In the genomic region with DNA sequence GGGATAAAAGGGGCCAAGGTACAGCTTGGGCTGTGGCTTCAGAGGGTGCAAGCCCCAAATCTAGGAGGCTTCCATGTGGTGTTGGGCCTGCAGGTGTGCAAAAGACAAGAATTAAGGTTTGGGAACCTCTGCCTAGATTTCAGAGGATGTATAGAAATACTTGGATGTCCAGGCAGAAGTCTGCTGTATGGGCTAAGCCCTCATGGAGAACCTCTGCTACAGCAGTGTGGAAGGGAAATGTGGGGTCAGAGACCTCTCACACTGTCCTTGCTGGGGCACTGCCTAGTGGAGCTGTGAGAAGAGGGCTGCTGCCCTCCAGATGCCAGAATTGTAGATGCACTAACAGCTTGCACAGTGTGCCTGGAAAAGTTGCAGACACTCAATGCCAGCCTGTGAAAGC, we compare ENCODE assay signal across 19 cellular contexts.
DNase-seq lines count a peak whose midpoint lies in the region; ATAC-seq and TF ChIP-seq lines count a peak whose summit lies in the region.
"Had no signal": no experiment of that assay in that cellular context is flagged by ENCODE, and none has a peak within 500 bp of the region (broad histone marks: within the 10 kb centered on the region; RNA-seq: fewer than 3 reads in every experiment).

No MANE protein-coding gene starts in this region.

- H4K8ac ChIP-seq in mesendoderm (ENCODE audit: low read depth, low read length): no peak overlapping the region

- H4K20me1 ChIP-seq in OCI-LY7 (ENCODE audit: insufficient read depth, low read length): no peaks in the 10 kb centered on the region
- H4K20me1 ChIP-seq: BLaER1 treated with 17β-estradiol and CSF1 and Interleukin-3, amounts not matched to agents 10 nM and 100 nM had no signal

- no peak overlapping the region for H3K4me2 ChIP-seq in OCI-LY7 (ENCODE audit: low read length)
- H3K4me2 ChIP-seq in mesendoderm (ENCODE audit: low read length): no peak overlapping the region
- H3K4me2 ChIP-seq: A549; BLaER1 treated with 17β-estradiol and CSF1 and Interleukin-3, amounts not matched to agents 10 nM and 100 nM had no signal

- H2BK120ac ChIP-seq in mesendoderm (ENCODE audit: low read depth, low read length): no peak overlapping the region

- H3K9ac ChIP-seq in mesendoderm (ENCODE audit: low read length): no peak overlapping the region
- H3K9ac ChIP-seq: BLaER1 treated with 17β-estradiol and CSF1 and Interleukin-3, amounts not matched to agents 10 nM and 100 nM had no signal

- H3K4me1 ChIP-seq in HEK293 (ENCODE audit: control insufficient read depth, insufficient read depth, low read length) (no peaks in the 10 kb centered on the region), OCI-LY7 (ENCODE audit: insufficient read depth, low read length, poor library complexity, severe bottlenecking) (no peaks in the 10 kb centered on the region), mesendoderm (ENCODE audit: control insufficient read depth, low read depth, low read length) (no peaks in the 10 kb centered on the region), prostate gland (replicated peaks) (no peaks in the 10 kb centered on the region)
- H3K4me1 ChIP-seq: A549, BE2C, HAP-1 had no signal

- no peaks in the 10 kb centered on the region for H3K79me1 ChIP-seq in mesendoderm (ENCODE audit: low read length)

- H3K4ac ChIP-seq in mesendoderm (ENCODE audit: low read depth, low read length): no peak overlapping the region

- no peaks in the 10 kb centered on the region for H3K27me3 ChIP-seq in mesendoderm (ENCODE audit: insufficient read depth, low read length, poor library complexity)
- H3K27me3 ChIP-seq in prostate gland (replicated peaks; ENCODE audit: insufficient read depth): no peaks in the 10 kb centered on the region
- H3K27me3 ChIP-seq: BE2C; BLaER1 treated with 17β-estradiol and CSF1 and Interleukin-3, amounts not matched to agents 10 nM and 100 nM had no signal

- TF ChIP-seq POLR2A in prostate gland (IDR thresholded peaks at IDR 0.05): no peak

- CTCF ChIA-PET in HEK293 (lab: Yijun Ruan, JAX) (no interaction called here), OCI-LY7 (lab: Charles Lee; ENCODE audit: unreplicated experiment) (no interaction called here)

- H2AK5ac ChIP-seq in mesendoderm (ENCODE audit: low read length): no peak overlapping the region

- H3K9me3 ChIP-seq in HEK293 (ENCODE audit: control insufficient read depth, insufficient read depth, low read depth, low read length) (no peaks in the 10 kb centered on the region), OCI-LY7 (ENCODE audit: low read length) (peaks cover 27% of the 10 kb centered on the region; the same call in 1 of the 2 replicates), prostate gland (no peaks in the 10 kb centered on the region)
- H3K9me3 ChIP-seq: BE2C, HAP-1 had no signal

- intact Hi-C loops in OCI-LY7 (cut with micrococcal nuclease; ENCODE audit: unreplicated experiment): no loop called here
- intact Hi-C loops in prostate gland (cut with DNase I): no loop called here

- no peak overlapping the region for H2AFZ ChIP-seq in OCI-LY7 (ENCODE audit: low read length)

- no peak overlapping the region for H2BK15ac ChIP-seq in mesendoderm (replicated peaks; ENCODE audit: low read depth)

- no peak overlapping the region for H2BK5ac ChIP-seq in mesendoderm (ENCODE audit: low read length)

- no peaks in the 10 kb centered on the region for H3K36me3 ChIP-seq in HEK293 (ENCODE audit: control insufficient read depth in 2 of 2, insufficient read depth in 1 of 2, low read length in 2 of 2)
- no peaks in the 10 kb centered on the region for H3K36me3 ChIP-seq in OCI-LY7 (ENCODE audit: insufficient read depth, low read length)
- H3K36me3 ChIP-seq in mesendoderm (ENCODE audit: control insufficient read depth, insufficient read depth, low read length): no peaks in the 10 kb centered on the region
- no peaks in the 10 kb centered on the region for H3K36me3 ChIP-seq in prostate gland
- H3K36me3 ChIP-seq: BE2C, HAP-1 had no signal

- H3K18ac ChIP-seq in mesendoderm (ENCODE audit: low read length): no peak overlapping the region

- TF ChIP-seq CTCF in HEK293 (tag by site-specific recombination; IDR thresholded peaks at IDR 0.05): no peak
- no peak for TF ChIP-seq CTCF in OCI-LY7 (conservative IDR thresholded peaks at IDR 0.05; ENCODE audit: low read length)
- no peak for TF ChIP-seq CTCF in prostate gland (IDR thresholded peaks at IDR 0.05)

- no peak overlapping the region for H3K56ac ChIP-seq in mesendoderm (ENCODE audit: low read length)

- H3K27ac ChIP-seq in HEK293 (ENCODE audit: extremely low read depth, low read depth, low read length) (no peak overlapping the region), OCI-LY7 (ENCODE audit: low read depth, low read length, poor library complexity, severe bottlenecking) (no peak overlapping the region), mesendoderm (ENCODE audit: low read depth, low read length) (no peak overlapping the region), prostate gland (no peak overlapping the region)
- H3K27ac ChIP-seq: A549; BLaER1 treated with 17β-estradiol and CSF1 and Interleukin-3, amounts not matched to agents 10 nM and 100 nM had no signal

- no peak for ATAC-seq in HG03159 (IDR thresholded peaks at IDR 0.05; ENCODE audit: unreplicated experiment)
- ATAC-seq: A549 had no signal

- H4K5ac ChIP-seq in mesendoderm (ENCODE audit: low read length): no peak overlapping the region

- BruUV-seq in OCI-LY7 (replicated peaks; lab: Mats Ljungman, UMichigan): no TSS peak

- no peaks in the 10 kb centered on the region for H3K9me2 ChIP-seq in OCI-LY7 (ENCODE audit: insufficient read depth, low read length)

- H3K23ac ChIP-seq in mesendoderm (ENCODE audit: low read length): no peak overlapping the region

- H3K4me3 ChIP-seq in HEK293 (ENCODE audit: low read depth, low read length) (no peak overlapping the region), OCI-LY7 (ENCODE audit: low read depth, low read length, poor library complexity, severe bottlenecking) (no peak overlapping the region), mesendoderm (ENCODE audit: low read length) (no peak overlapping the region), prostate gland (no peak overlapping the region)
- H3K4me3 ChIP-seq: A549, HAP-1 had no signal

- H3K79me2 ChIP-seq in OCI-LY7 (ENCODE audit: insufficient read depth, low read depth, low read length) (no peaks in the 10 kb centered on the region), mesendoderm (ENCODE audit: control insufficient read depth, insufficient read depth, low read length) (no peaks in the 10 kb centered on the region)

- POLR2A ChIA-PET in HEK293 (lab: Yijun Ruan, JAX): no interaction called here
- POLR2A ChIA-PET in OCI-LY7 (lab: Charles Lee): no interaction called here

- DNase-seq in NCI-H748 (lab: John Stamatoyannopoulos, UW; ENCODE audit: unreplicated experiment) (peak; percentile 13), NCI-H748 treated with DMSO at 0.1 percent for 48 hours (lab: John Stamatoyannopoulos, UW) (no peak), OCI-LY7 (ENCODE audit: low spot score) (peak; percentile 57), mesendoderm (peak; percentile 25), prostate gland (ENCODE audit: low spot score) (no peak)
- DNase-seq: 8988T; ACHN; AML-193; BE2C; CD4-positive, alpha-beta T cell; CD8-positive, alpha-beta memory T cell; DMS 273 treated with DMSO at 0.1 percent for 48 hours; DND-41; GOT3 had no signal

TF ChIP-seq in HEK293, 187 proteins besides CTCF, POLR2A, EP300 and RAD21:
- TF ChIP-seq, protein P1, sequence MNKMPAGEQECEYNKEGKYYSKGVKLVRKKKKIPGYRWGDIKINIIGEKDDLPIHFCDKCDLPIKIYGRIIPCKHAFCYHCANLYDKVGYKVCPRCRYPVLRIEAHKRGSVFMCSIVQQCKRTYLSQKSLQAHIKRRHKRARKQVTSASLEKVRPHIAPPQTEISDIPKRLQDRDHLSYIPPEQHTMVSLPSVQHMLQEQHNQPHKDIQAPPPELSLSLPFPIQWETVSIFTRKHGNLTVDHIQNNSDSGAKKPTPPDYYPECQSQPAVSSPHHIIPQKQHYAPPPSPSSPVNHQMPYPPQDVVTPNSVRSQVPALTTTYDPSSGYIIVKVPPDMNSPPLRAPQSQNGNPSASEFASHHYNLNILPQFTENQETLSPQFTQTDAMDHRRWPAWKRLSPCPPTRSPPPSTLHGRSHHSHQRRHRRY (tag by site-specific recombination; IDR thresholded peaks at IDR 0.05): no peak
- TF ChIP-seq ZNF654 (tag by site-specific recombination; IDR thresholded peaks at IDR 0.05; ENCODE audit: low read depth): no peak
- peak; percentile 78 for TF ChIP-seq SETDB1 (IDR thresholded peaks at IDR 0.05; ENCODE audit: insufficient read length, low read length)
- no peak for TF ChIP-seq ZNF23 (tag by site-specific recombination; IDR thresholded peaks at IDR 0.05; ENCODE audit: borderline replicate concordance)
TF ChIP-seq in HEK293: peak in this region for 1.

Comparison
In these comparisons a context has a peak if more than half of its experiments do, and no peak if none do; other contexts are left out.
1. DNase-seq: peak in NCI-H748 (single experiment), OCI-LY7 (single experiment) and mesendoderm (single experiment); none in NCI-H748 treated with DMSO at 0.1 percent for 48 hours (single experiment) and prostate gland (single experiment).